Comparison of ENCODE assay signal across 1 cellular context in genomic region chr7:50339990-50340500, GRCh38.
TF ChIP-seq lines count a peak whose summit lies in the region.

No MANE protein-coding gene starts in this region.

TF ChIP-seq in WTC11, 78 proteins besides CTCF, POLR2A, EP300 and RAD21 (continued from another document):
- TF ChIP-seq, protein P1, sequence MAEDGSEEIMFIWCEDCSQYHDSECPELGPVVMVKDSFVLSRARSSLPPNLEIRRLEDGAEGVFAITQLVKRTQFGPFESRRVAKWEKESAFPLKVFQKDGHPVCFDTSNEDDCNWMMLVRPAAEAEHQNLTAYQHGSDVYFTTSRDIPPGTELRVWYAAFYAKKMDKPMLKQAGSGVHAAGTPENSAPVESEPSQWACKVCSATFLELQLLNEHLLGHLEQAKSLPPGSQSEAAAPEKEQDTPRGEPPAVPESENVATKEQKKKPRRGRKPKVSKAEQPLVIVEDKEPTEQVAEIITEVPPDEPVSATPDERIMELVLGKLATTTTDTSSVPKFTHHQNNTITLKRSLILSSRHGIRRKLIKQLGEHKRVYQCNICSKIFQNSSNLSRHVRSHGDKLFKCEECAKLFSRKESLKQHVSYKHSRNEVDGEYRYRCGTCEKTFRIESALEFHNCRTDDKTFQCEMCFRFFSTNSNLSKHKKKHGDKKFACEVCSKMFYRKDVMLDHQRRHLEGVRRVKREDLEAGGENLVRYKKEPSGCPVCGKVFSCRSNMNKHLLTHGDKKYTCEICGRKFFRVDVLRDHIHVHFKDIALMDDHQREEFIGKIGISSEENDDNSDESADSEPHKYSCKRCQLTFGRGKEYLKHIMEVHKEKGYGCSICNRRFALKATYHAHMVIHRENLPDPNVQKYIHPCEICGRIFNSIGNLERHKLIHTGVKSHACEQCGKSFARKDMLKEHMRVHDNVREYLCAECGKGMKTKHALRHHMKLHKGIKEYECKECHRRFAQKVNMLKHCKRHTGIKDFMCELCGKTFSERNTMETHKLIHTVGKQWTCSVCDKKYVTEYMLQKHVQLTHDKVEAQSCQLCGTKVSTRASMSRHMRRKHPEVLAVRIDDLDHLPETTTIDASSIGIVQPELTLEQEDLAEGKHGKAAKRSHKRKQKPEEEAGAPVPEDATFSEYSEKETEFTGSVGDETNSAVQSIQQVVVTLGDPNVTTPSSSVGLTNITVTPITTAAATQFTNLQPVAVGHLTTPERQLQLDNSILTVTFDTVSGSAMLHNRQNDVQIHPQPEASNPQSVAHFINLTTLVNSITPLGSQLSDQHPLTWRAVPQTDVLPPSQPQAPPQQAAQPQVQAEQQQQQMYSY (CRISPR knock-in tag; IDR thresholded peaks at IDR 0.05): no peak
